In genomic region chr1:97332716-97333115, GRCh38 we compare ENCODE assay signal across 14 cellular contexts.
DNase-seq lines count a peak whose midpoint lies in the region; ATAC-seq and TF ChIP-seq lines count a peak whose summit lies in the region.
"Had no signal": no experiment of that assay in that cellular context is flagged by ENCODE, and none has a peak within 500 bp of the region (broad histone marks: within the 10 kb centered on the region; RNA-seq: fewer than 3 reads in every experiment).

No MANE protein-coding gene starts in this region.

- TF ChIP-seq CTCF in fibroblast of pulmonary artery (IDR thresholded peaks at IDR 0.05; ENCODE audit: low read length, missing control alignments) (no peak), smooth muscle cell (IDR thresholded peaks at IDR 0.05; ENCODE audit: borderline replicate concordance, insufficient read depth, poor library complexity, severe bottlenecking) (no peak)

- no peak overlapping the region for H3K4me3 ChIP-seq in GM23248
- H3K4me3 ChIP-seq in adipocyte (ENCODE audit: low read length), result no peak overlapping the region
- no peak overlapping the region for H3K4me3 ChIP-seq in fibroblast of pulmonary artery (replicated peaks; ENCODE audit: low read depth, low read length)
- H3K4me3 ChIP-seq in smooth muscle cell, result no peak overlapping the region
- H3K4me3 ChIP-seq: prostate gland, testis had no signal

- H3K9me3 ChIP-seq in GM23248 (ENCODE audit: low read depth) (no peaks in the 10 kb centered on the region), adipocyte (ENCODE audit: control insufficient read depth, low read length) (no peaks in the 10 kb centered on the region), smooth muscle cell (replicated peaks; ENCODE audit: low read depth) (no peaks in the 10 kb centered on the region)
- H3K9me3 ChIP-seq: prostate gland, testis had no signal

- no peak overlapping the region for H2AFZ ChIP-seq in GM23248
- no peak overlapping the region for H2AFZ ChIP-seq in smooth muscle cell (ENCODE audit: low read depth)

- peaks cover 38% of the 10 kb centered on the region for H3F3A ChIP-seq in GM23248 (ENCODE audit: insufficient read depth)
- no peaks in the 10 kb centered on the region for H3F3A ChIP-seq in smooth muscle cell (ENCODE audit: low read depth)

- H3K9me2 ChIP-seq in GM23248 (ENCODE audit: insufficient read depth), result no peaks in the 10 kb centered on the region

- no peaks in the 10 kb centered on the region for H3K79me2 ChIP-seq in GM23248 (ENCODE audit: insufficient read depth)
- H3K79me2 ChIP-seq in smooth muscle cell (ENCODE audit: low read depth), result no peaks in the 10 kb centered on the region

- in situ Hi-C loops in GM23248 (cut with MboI), result no loop called here

- H3K27me3 ChIP-seq in GM23248 (replicated peaks; ENCODE audit: insufficient read depth) (no peaks in the 10 kb centered on the region), adipocyte (replicated peaks; ENCODE audit: control insufficient read depth, insufficient read depth, low read length) (no peaks in the 10 kb centered on the region), smooth muscle cell (ENCODE audit: low read depth) (no peaks in the 10 kb centered on the region)
- H3K27me3 ChIP-seq: testis had no signal

- H3K4me1 ChIP-seq in GM23248 (ENCODE audit: insufficient read depth) (peaks cover 45% of the 10 kb centered on the region), adipocyte (ENCODE audit: control insufficient read depth, insufficient read depth, low read length) (peaks cover 38% of the 10 kb centered on the region), smooth muscle cell (ENCODE audit: low read depth) (peaks cover 12% of the 10 kb centered on the region)
- H3K4me1 ChIP-seq: prostate gland, testis had no signal

- H3K36me3 ChIP-seq in GM23248 (ENCODE audit: low read depth) (no peaks in the 10 kb centered on the region), adipocyte (ENCODE audit: control insufficient read depth, insufficient read depth, low read length, severe bottlenecking) (no peaks in the 10 kb centered on the region), smooth muscle cell (ENCODE audit: low read depth) (no peaks in the 10 kb centered on the region)
- H3K36me3 ChIP-seq: prostate gland had no signal

- H3K27ac ChIP-seq in GM23248 (peak overlapping the region; percentile 11; the same call in 1 of the 2 replicates), smooth muscle cell (ENCODE audit: low read depth) (peak overlapping the region; percentile 50)
- H3K27ac ChIP-seq: prostate gland, testis had no signal

- no peak for ATAC-seq in HG02852 (IDR thresholded peaks at IDR 0.05; ENCODE audit: unreplicated experiment)
- ATAC-seq: left ventricle myocardium superior had no signal

- H3K9ac ChIP-seq in GM23248 (no peak overlapping the region), adipocyte (ENCODE audit: low read length) (no peak overlapping the region), smooth muscle cell (ENCODE audit: low read depth) (peak overlapping the region; percentile 6)

- H4K20me1 ChIP-seq in GM23248 (ENCODE audit: insufficient read depth) (no peaks in the 10 kb centered on the region), smooth muscle cell (ENCODE audit: low read depth) (no peaks in the 10 kb centered on the region)

- DNase-seq in GM23248, result peak; percentile 75
- peak; percentile 66 for DNase-seq in adipocyte (ENCODE audit: low read depth)
- DNase-seq in fibroblast of pulmonary artery (ENCODE audit: low read depth), result peak; percentile 63
- no peak for DNase-seq in smooth muscle cell (lab: John Stamatoyannopoulos, UW; ENCODE audit: unreplicated experiment)
- DNase-seq in globus pallidus (ENCODE audit: low spot score), result no peak
- no peak for DNase-seq in activated CD4-positive, alpha-beta T cell treated with anti-CD3 and anti-CD28 coated beads for 4 hours
- DNase-seq: activated CD4-positive, alpha-beta T cell treated with anti-CD3 and anti-CD28 coated beads, Interleukin-2, amount 10 ng/mL, durations not matched to agents 24 days and 14 days; activated naive CD8-positive, alpha-beta T cell treated with anti-CD3 and anti-CD28 coated beads for 36 hours; left ventricle myocardium superior; NCI-H446 treated with DMSO at 0.1 percent for 48 hours; stimulated activated CD4-positive, alpha-beta T cell treated with anti-CD3 and anti-CD28 coated beads, Interleukin-2, amount 100 ng/mL, for 24 hours; testis had no signal

- peak overlapping the region; percentile 27 for H3K4me2 ChIP-seq in GM23248 (ENCODE audit: unreplicated experiment)
- peak overlapping the region; percentile 71 for H3K4me2 ChIP-seq in smooth muscle cell

Comparison
In these comparisons a context has a peak if more than half of its experiments do, and no peak if none do; other contexts are left out.
1. DNase-seq: peak in GM23248 (single experiment), adipocyte (single experiment) and fibroblast of pulmonary artery (single experiment); none in smooth muscle cell (single experiment), globus pallidus (single experiment) and activated CD4-positive, alpha-beta T cell treated with anti-CD3 and anti-CD28 coated beads for 4 hours (0 of 2).